In the genomic region with DNA sequence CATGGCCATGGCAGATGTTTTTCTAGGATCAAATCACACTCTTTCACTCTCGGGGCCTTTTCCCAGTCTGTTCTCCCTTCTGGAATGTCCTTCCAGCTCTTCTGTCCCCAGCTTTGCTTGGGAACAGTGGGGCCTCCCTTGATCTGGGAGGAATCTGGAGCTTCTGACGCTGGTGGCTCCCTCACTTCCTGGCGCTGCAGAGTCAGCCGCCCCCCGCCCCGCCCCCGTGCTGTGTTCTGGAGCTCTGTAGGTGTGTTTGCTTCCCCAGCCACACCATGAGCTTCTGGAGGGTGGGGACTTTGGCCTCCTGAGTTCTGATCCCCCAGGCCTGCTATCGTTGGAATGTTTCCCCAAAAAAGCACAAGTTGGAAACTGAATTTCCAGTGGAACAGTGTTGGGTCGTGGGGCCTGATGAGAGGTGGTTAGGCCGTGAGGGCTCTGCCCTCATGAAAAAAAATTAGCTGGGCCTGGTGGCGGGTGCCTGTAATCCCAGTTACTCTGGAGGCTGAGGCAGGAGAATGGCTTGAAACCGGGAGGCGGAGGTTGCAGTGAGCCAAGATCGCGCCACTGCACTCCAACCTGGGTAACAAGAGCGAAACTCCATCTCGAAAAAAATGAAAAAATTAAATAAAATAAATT, we compare ENCODE assay signal across 21 cellular contexts. TPM values are rescaled to one million over a fixed set of nuclear protein-coding genes. Genes with fewer than 3 reads are reported as not detected.
DNase-seq lines count a peak whose midpoint lies in the region; ATAC-seq and TF ChIP-seq lines count a peak whose summit lies in the region.
"Had no signal": no experiment of that assay in that cellular context is flagged by ENCODE, and none has a peak within 500 bp of the region (broad histone marks: within the 10 kb centered on the region; RNA-seq: fewer than 3 reads in every experiment).

No MANE protein-coding gene starts in this region.

- no peak for TF ChIP-seq RAD21 in HCT116 (IDR thresholded peaks at IDR 0.05; ENCODE audit: low read depth)

- H2BK120ac ChIP-seq in trophoblast cell (ENCODE audit: insufficient read depth, low read length, poor library complexity), result peak overlapping the region; percentile 99

- H3K79me2 ChIP-seq in HCT116 (ENCODE audit: insufficient read depth, low read length) (no peaks in the 10 kb centered on the region), trophoblast cell (ENCODE audit: control insufficient read depth, insufficient read depth, low read length, poor library complexity) (peaks cover 5% of the 10 kb centered on the region)

- H3K4me2 ChIP-seq in HCT116 (ENCODE audit: low read length) (peak overlapping the region; percentile 2; the same call in 1 of the 2 replicates), trophoblast cell (ENCODE audit: low read length) (peak overlapping the region; percentile 54)

- TF ChIP-seq CTCF in HCT116 (IDR thresholded peaks at IDR 0.05 in 2 of 3, conservative IDR thresholded peaks at IDR 0.05 in 1 of 3; ENCODE audit: borderline replicate concordance in 1 of 3, insufficient read depth in 1 of 3, low read depth in 2 of 3, low read length in 2 of 3), result no peak

- peak overlapping the region; percentile 99 for H2BK12ac ChIP-seq in trophoblast cell (ENCODE audit: low read length)

- ATAC-seq in HCT116 (peak; percentile 55), GM18873 (IDR thresholded peaks at IDR 0.05; ENCODE audit: low FRiP score, unreplicated experiment) (no peak)
- ATAC-seq: activated CD4-positive, alpha-beta T cell treated with anti-CD3 and anti-CD28 coated beads for 36 hours; activated T-helper 17 cell treated with anti-CD3 and anti-CD28 coated beads, Interleukin-2, amount 50 U/mL, for 72 hours; foreskin keratinocyte; left cardiac atrium; stimulated activated memory B cell treated with anti-CD40 and anti-IgM and Interleukin-4, amounts not matched to agents 10 μg/mL and 1 μg/mL and 100 μg/mL, for 72 hours had no signal

- H3K4ac ChIP-seq in trophoblast cell (ENCODE audit: low read depth, low read length), result peak overlapping the region; percentile 97

- no peak overlapping the region for H2AFZ ChIP-seq in HCT116 (ENCODE audit: low read depth, low read length, poor library complexity, severe bottlenecking)
- H2AFZ ChIP-seq in trophoblast cell (ENCODE audit: insufficient read depth, low read length, poor library complexity), result peak overlapping the region; percentile 78
- H2AFZ ChIP-seq: GM23248 had no signal

- peak overlapping the region; percentile 100 for H4K91ac ChIP-seq in trophoblast cell (ENCODE audit: low read depth, low read length)

- peak overlapping the region; percentile 96 for H3K18ac ChIP-seq in trophoblast cell (ENCODE audit: low read length)

- no peak overlapping the region for H3K23ac ChIP-seq in trophoblast cell (ENCODE audit: low read length)

- H3K4me1 ChIP-seq in HCT116 (ENCODE audit: control insufficient read depth in 1 of 2, insufficient read depth in 2 of 2, low read length in 2 of 2) (peaks cover 3 to 15% of the 10 kb centered on the region in 2 experiments), trophoblast cell (ENCODE audit: control insufficient read depth in 1 of 2, insufficient read depth in 2 of 2, low read length in 2 of 2) (peaks cover 28 to 40% of the 10 kb centered on the region in 2 experiments)
- H3K4me1 ChIP-seq in effector memory CD4-positive, alpha-beta T cell (ENCODE audit: control insufficient read depth, insufficient read depth, low read length, poor library complexity, severe bottlenecking), result no peaks in the 10 kb centered on the region
- H3K4me1 ChIP-seq: tibial artery had no signal

- no peaks in the 10 kb centered on the region for H4K20me1 ChIP-seq in HCT116 (ENCODE audit: insufficient read depth)

- peaks cover 39% of the 10 kb centered on the region for H3K79me1 ChIP-seq in trophoblast cell (ENCODE audit: low read length)

- H3K27me3 ChIP-seq in HCT116 (ENCODE audit: insufficient read depth, low read length), result no peaks in the 10 kb centered on the region
- no peaks in the 10 kb centered on the region for H3K27me3 ChIP-seq in trophoblast cell (ENCODE audit: insufficient read depth, low read length)
- H3K27me3 ChIP-seq in effector memory CD4-positive, alpha-beta T cell (replicated peaks; ENCODE audit: control insufficient read depth, insufficient read depth, low read length, poor library complexity, severe bottlenecking), result no peaks in the 10 kb centered on the region
- H3K27me3 ChIP-seq: brain microvascular endothelial cell, foreskin keratinocyte had no signal

- POLR2A ChIA-PET in HCT116 (lab: Charles Lee), result interaction anchor here (0.6 kb wide), 1 partner anchor 80 kb away, joined by 3 read pairs; no protein-coding TSS in a partner anchor

- H3K9ac ChIP-seq in HCT116 (ENCODE audit: low read length), result no peak overlapping the region; the same call in 1 of the 2 replicates
- peak overlapping the region; percentile 39 for H3K9ac ChIP-seq in SK-N-MC (ENCODE audit: insufficient read length)
- H3K9ac ChIP-seq in trophoblast cell (ENCODE audit: low read length), result peak overlapping the region; percentile 50
- H3K9ac ChIP-seq: GM23248 had no signal

- H3K4me3 ChIP-seq in HCT116 (replicated peaks in 1 of 2; ENCODE audit: low read depth in 1 of 2, low read length in 2 of 2) (no peak overlapping the region), SK-N-MC (no peak overlapping the region), trophoblast cell (ENCODE audit: low read depth, low read length) (no peak overlapping the region)
- H3K4me3 ChIP-seq in effector memory CD4-positive, alpha-beta T cell (ENCODE audit: insufficient read depth, low read depth, low read length, poor library complexity, severe bottlenecking), result no peak overlapping the region
- H3K4me3 ChIP-seq: GM23248, tibial artery had no signal

- no peaks in the 10 kb centered on the region for H3K36me3 ChIP-seq in HCT116 (ENCODE audit: control insufficient read depth in 1 of 2, insufficient read depth in 2 of 2, low read length in 2 of 2)
- H3K36me3 ChIP-seq in SK-N-MC (ENCODE audit: insufficient read depth, low read length), result no peaks in the 10 kb centered on the region
- no peaks in the 10 kb centered on the region for H3K36me3 ChIP-seq in trophoblast cell (ENCODE audit: control insufficient read depth in 1 of 2, insufficient read depth in 2 of 2, low read length in 2 of 2)
- H3K36me3 ChIP-seq in effector memory CD4-positive, alpha-beta T cell (ENCODE audit: control insufficient read depth, insufficient read depth, low read length), result no peaks in the 10 kb centered on the region
- H3K36me3 ChIP-seq: brain microvascular endothelial cell, tibial artery had no signal

- TF ChIP-seq POLR2A in HCT116 (IDR thresholded peaks at IDR 0.05; ENCODE audit: borderline replicate concordance, extremely low read depth, insufficient read depth, insufficient read length), result no peak

- BruUV-seq in HCT116 (replicated peaks; lab: Mats Ljungman, UMichigan), result no TSS peak

- RAD21 ChIA-PET in HCT116 (lab: Charles Lee; ENCODE audit: low non-redundant PET in 1 of 2, low total read pairs in 2 of 2, uncharacterized antibody in 2 of 2, unreplicated experiment in 2 of 2), result no interaction called here

- no CpG with 5 or more reads among the region's 17 CpGs for WGBS in trophoblast cell (ENCODE audit: extremely low coverage, insufficient coverage, insufficient read length)

- no peaks in the 10 kb centered on the region for H3K9me2 ChIP-seq in HCT116 (ENCODE audit: insufficient read depth)

- H3K27ac ChIP-seq in HCT116 (ENCODE audit: low read depth, low read length) (no peak overlapping the region), SK-N-MC (peak overlapping the region; percentile 40; the same call in 1 of the 2 replicates), trophoblast cell (ENCODE audit: low read depth, low read length) (peak overlapping the region; percentile 98)
- H3K27ac ChIP-seq in effector memory CD4-positive, alpha-beta T cell (ENCODE audit: insufficient read depth, low read length, poor library complexity, severe bottlenecking), result no peak overlapping the region
- H3K27ac ChIP-seq: brain microvascular endothelial cell, foreskin keratinocyte, GM23248, RWPE1, tibial artery had no signal

- H3K9me3 ChIP-seq in HCT116 (ENCODE audit: control insufficient read depth in 1 of 2, insufficient read depth in 1 of 2, low read depth in 1 of 2, low read length in 2 of 2) (no peaks in the 10 kb centered on the region), SK-N-MC (ENCODE audit: low read depth, low read length) (no peaks in the 10 kb centered on the region), trophoblast cell (ENCODE audit: insufficient read depth, low read depth, low read length) (no peaks in the 10 kb centered on the region)
- no peaks in the 10 kb centered on the region for H3K9me3 ChIP-seq in effector memory CD4-positive, alpha-beta T cell (ENCODE audit: control insufficient read depth, low read length)
- H3K9me3 ChIP-seq: tibial artery had no signal

- H2BK5ac ChIP-seq in trophoblast cell (ENCODE audit: low read depth, low read length, poor library complexity), result peak overlapping the region; percentile 98

- intact Hi-C loops in HCT116 (cut with micrococcal nuclease), result no loop called here

- CTCF ChIA-PET in HCT116 (lab: Charles Lee), result interaction anchor here (0.6 to 1.1 kb wide), 3 partner anchors 16 to 38 kb away, joined by 3 to 4 read pairs (median 3); no protein-coding TSS in a partner anchor

- DNase-seq in HCT116 (ENCODE audit: low read depth, low spot score), result no peak
- no peak for DNase-seq in SK-N-MC (ENCODE audit: low read depth, low spot score)
- DNase-seq in iPS-NIHi7 (ENCODE audit: extremely low spot score), result peak; percentile 76
- DNase-seq in trophoblast cell, result peak in 1 of 2 donors; percentile 52
- no peak for DNase-seq in amygdala (lab: John Stamatoyannopoulos, UW)
- no peak for DNase-seq in effector memory CD4-positive, alpha-beta T cell
- DNase-seq: activated CD4-positive, alpha-beta T cell treated with anti-CD3 and anti-CD28 coated beads for 36 hours; brain microvascular endothelial cell; cortex of kidney; foreskin keratinocyte; GM23248; hypothalamus; KBM-7; left cardiac atrium; NCI-H1930; SW 1271; tibial artery had no signal

- H3K14ac ChIP-seq in trophoblast cell (ENCODE audit: low read length), result peak overlapping the region; percentile 97

- H4K8ac ChIP-seq in trophoblast cell (ENCODE audit: low read depth, low read length), result peak overlapping the region; percentile 98

- H4K12ac ChIP-seq in trophoblast cell (ENCODE audit: low read depth, low read length), result peak overlapping the region; percentile 70

- H2AK5ac ChIP-seq in trophoblast cell (ENCODE audit: low read length), result peak overlapping the region; percentile 99

TF ChIP-seq in HCT116, 20 proteins besides CTCF, POLR2A, EP300 and RAD21 (continues in another document):
- TF ChIP-seq YY1 (IDR thresholded peaks at IDR 0.05; ENCODE audit: extremely low read depth, insufficient replicate concordance, low read depth, low read length), result no peak
- TF ChIP-seq CEBPB (IDR thresholded peaks at IDR 0.05; ENCODE audit: low read depth), result no peak
- no peak for TF ChIP-seq EGR1 (IDR thresholded peaks at IDR 0.05; ENCODE audit: low read depth)
- TF ChIP-seq FOSL1 (IDR thresholded peaks at IDR 0.05; ENCODE audit: low read depth), result no peak
- TF ChIP-seq ZFX (IDR thresholded peaks at IDR 0.05), result no peak
- no peak for TF ChIP-seq EZH2 (IDR thresholded peaks at IDR 0.05)
- no peak for TF ChIP-seq SP1 (IDR thresholded peaks at IDR 0.05; ENCODE audit: low read depth)
- TF ChIP-seq CBX3 (IDR thresholded peaks at IDR 0.05; ENCODE audit: low read depth), result no peak

RNA-seq across cellular contexts. Expression of a gene that starts 17.5 kb away (rescaled TPM):
- total RNA-seq in HCT116 (2021; ENCODE audit: unreplicated experiment), result 30.7 TPM
- polyA plus RNA-seq in HCT116 (2012), result 13.6 and 15.0 TPM in 2 replicates
- polyA plus RNA-seq in trophoblast cell (2013), result 39.7 and 41.7 TPM in 2 replicates

Comparison
In these comparisons a context has a peak if more than half of its experiments do, and no peak if none do; other contexts are left out.
1. H3K27ac ChIP-seq: peak in SK-N-MC (single experiment) and trophoblast cell (single experiment); none in HCT116 (single experiment) and effector memory CD4-positive, alpha-beta T cell (single experiment).